2 cellular contexts compared by ENCODE assay signal in the genomic region with DNA sequence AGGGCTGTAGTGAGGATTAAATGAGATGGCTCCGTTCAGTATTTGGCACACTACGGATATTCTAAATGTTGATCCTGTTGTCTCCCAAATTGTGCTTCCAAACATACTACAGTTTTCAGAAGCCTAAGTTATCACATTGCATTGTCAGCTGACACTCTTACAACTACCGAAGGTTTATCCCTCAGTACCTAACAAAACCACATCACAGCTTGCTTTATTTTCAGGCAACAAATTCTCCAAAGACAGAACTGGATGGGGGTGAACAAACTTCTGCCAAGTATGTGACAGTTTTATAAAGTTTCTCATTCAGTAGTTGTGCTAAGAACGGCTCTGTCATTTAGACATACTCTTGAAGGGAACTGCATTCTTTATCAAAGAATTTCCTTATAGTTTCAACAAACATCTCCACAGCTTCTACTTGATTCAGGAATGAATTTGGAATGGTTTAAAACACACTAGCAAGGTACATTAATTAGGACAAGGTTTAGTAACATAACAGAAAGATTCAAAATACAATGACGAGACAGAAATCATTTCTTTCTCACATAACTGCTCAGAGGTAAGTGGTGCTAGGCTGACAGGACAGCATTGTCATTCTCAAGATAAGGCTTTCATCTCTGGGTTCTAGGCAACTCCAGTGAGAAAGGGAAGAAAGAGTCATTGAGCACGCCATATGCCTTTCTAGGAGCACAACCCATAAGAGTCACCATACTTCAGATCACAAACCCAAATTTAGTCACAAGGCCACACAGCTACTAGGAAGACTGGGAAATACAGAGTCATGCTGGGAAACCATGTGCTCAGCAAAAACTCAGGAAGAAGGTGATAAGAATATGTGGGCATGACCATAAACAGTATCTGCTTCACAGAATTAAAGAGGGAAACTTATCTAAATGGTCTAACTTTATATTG.
A peak's percentile ranks its signal among the peaks of the same experiment; 100 is the strongest.
TF ChIP-seq lines count a peak whose summit lies in the region.

No MANE protein-coding gene starts in this region.

TF ChIP-seq in IMR-90, 13 proteins besides CTCF, POLR2A, EP300 and RAD21:
- TF ChIP-seq MXI1 (IDR thresholded peaks at IDR 0.05; ENCODE audit: borderline replicate concordance, low read depth, low read length) = no peak
- TF ChIP-seq CHD1 (IDR thresholded peaks at IDR 0.05; ENCODE audit: low read depth, low read length) = no peak
- TF ChIP-seq, protein P1, sequence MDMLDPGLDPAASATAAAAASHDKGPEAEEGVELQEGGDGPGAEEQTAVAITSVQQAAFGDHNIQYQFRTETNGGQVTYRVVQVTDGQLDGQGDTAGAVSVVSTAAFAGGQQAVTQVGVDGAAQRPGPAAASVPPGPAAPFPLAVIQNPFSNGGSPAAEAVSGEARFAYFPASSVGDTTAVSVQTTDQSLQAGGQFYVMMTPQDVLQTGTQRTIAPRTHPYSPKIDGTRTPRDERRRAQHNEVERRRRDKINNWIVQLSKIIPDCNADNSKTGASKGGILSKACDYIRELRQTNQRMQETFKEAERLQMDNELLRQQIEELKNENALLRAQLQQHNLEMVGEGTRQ (IDR thresholded peaks at IDR 0.05; ENCODE audit: low read depth, low read length) = no peak
- no peak for TF ChIP-seq RFX5 (IDR thresholded peaks at IDR 0.05; ENCODE audit: low read depth, low read length)
- TF ChIP-seq MAFK (IDR thresholded peaks at IDR 0.05; ENCODE audit: low read depth, low read length) = no peak
- TF ChIP-seq RCOR1 (IDR thresholded peaks at IDR 0.05; ENCODE audit: insufficient replicate concordance, low read length) = no peak
- TF ChIP-seq, protein P2, sequence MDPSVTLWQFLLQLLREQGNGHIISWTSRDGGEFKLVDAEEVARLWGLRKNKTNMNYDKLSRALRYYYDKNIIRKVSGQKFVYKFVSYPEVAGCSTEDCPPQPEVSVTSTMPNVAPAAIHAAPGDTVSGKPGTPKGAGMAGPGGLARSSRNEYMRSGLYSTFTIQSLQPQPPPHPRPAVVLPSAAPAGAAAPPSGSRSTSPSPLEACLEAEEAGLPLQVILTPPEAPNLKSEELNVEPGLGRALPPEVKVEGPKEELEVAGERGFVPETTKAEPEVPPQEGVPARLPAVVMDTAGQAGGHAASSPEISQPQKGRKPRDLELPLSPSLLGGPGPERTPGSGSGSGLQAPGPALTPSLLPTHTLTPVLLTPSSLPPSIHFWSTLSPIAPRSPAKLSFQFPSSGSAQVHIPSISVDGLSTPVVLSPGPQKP (IDR thresholded peaks at IDR 0.05; ENCODE audit: borderline replicate concordance, low read depth, low read length) = no peak
- no peak for TF ChIP-seq FOS (IDR thresholded peaks at IDR 0.05; ENCODE audit: low read depth, low read length)

TF ChIP-seq in H1, 55 proteins besides CTCF, POLR2A, EP300 and RAD21:
- 0 out of 2 replicates have a peak, but pooled peaks have one; percentile 18 for TF ChIP-seq BACH1 (IDR thresholded peaks at IDR 0.05; ENCODE audit: low read length)
- TF ChIP-seq SIX5 (IDR thresholded peaks at IDR 0.05; ENCODE audit: low read depth, low read length) = no peak
- TF ChIP-seq SIN3A (conservative IDR thresholded peaks at IDR 0.05 in 1 of 2, IDR thresholded peaks at IDR 0.05 in 1 of 2; ENCODE audit: low read depth in 1 of 2, low read length in 2 of 2) = no peak
- TF ChIP-seq SIRT6 (IDR thresholded peaks at IDR 0.05; ENCODE audit: low read length) = no peak
- no peak for TF ChIP-seq POLR2AphosphoS5 (IDR thresholded peaks at IDR 0.05; ENCODE audit: low read depth, low read length)
